8 cellular contexts compared by ENCODE assay signal in the genomic region with DNA sequence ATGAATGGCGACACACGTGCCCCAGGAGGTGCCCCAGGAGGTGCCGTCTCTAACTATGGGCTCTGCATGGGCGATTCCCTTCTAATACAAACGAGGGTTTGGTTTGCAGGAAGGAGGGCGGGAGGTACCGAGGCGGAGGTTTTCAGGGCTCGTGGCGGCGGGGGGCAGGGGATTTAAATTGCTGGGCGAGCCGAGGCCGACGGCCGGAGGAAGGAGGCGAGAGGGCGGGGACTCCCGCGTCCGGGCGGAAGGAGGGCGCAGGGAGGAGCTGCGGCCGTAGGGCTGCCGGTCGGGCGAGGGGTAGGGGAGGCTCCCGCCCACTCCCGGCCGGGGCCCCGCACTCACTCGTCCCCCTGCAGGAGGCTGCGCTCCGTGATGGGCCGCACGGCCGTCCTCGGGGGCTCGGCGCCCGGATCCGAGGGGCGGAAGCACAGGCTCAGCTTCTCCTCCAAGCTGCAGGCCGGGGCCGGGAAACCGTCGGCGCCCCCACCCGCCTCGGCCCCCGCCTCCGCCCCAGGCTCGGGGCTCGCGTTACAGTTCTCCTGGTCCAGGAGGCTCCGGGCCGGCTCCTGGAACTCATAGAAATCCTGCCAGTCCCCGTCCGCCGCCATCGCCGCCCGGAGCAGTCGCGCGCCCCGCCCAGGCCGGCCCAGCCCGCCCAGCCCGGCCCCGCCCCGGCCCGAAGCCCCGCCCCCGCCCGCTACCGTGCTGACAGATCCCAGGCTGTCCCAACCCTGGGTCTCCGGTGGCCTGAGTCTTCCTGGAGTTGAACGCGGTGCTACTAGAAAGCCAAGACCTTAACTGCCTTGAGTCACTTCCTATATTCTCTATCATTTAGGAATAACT.
DNase-seq lines count a peak whose midpoint lies in the region; ATAC-seq and TF ChIP-seq lines count a peak whose summit lies in the region.

FEZ2 (minus strand) TSS at position 637 of the 846 bp plus-strand sequence; CDS start at position 611, 26 bp downstream.

- DNase-seq in AG10803 (ENCODE audit: low read depth): peak; percentile 78
- peak; percentile 23 for DNase-seq in NCI-H446 treated with DMSO at 0.1 percent for 48 hours (lab: John Stamatoyannopoulos, UW)
- peak; percentile 79 for DNase-seq in activated CD4-positive, alpha-beta T cell treated with anti-CD3 and anti-CD28 coated beads for 48 hours
- DNase-seq in coronary artery (ENCODE audit: low spot score): peak; percentile 80
- peak; percentile 70 to 78 for DNase-seq in stimulated activated CD4-positive, alpha-beta T cell treated with anti-CD3 and anti-CD28 coated beads, Interleukin-2, amount 100 ng/mL, for 24 hours

- no peaks in the 10 kb centered on the region for H3K27me3 ChIP-seq in layer of hippocampus (ENCODE audit: control insufficient read depth, insufficient read depth, low read length)

- H3K4me3 ChIP-seq in AG10803 (ENCODE audit: low read length) (peak within 1 kb of the TSS; percentile 89), coronary artery (peak within 1 kb of the TSS; percentile 98)

- H3K27ac ChIP-seq in coronary artery (peak within 1 kb of the TSS; percentile 84 to 98), layer of hippocampus (ENCODE audit: low read depth, low read length) (peak within 1 kb of the TSS; percentile 75)

- TF ChIP-seq CTCF in AG10803 (conservative IDR thresholded peaks at IDR 0.05; ENCODE audit: low read length): no peak
- no peak for TF ChIP-seq CTCF in coronary artery (IDR thresholded peaks at IDR 0.05)

- peak; percentile 99 for ATAC-seq in GM18909 (IDR thresholded peaks at IDR 0.05; ENCODE audit: poor library complexity, unreplicated experiment)
- ATAC-seq in HG03139 (IDR thresholded peaks at IDR 0.05; ENCODE audit: unreplicated experiment): peak; percentile 98

Comparison
In these comparisons a context has a peak if more than half of its experiments do, and no peak if none do; other contexts are left out.
1. Peak in every context shown above with its lines: DNase-seq, ATAC-seq, H3K4me3 ChIP-seq and H3K27ac ChIP-seq.
2. DNase-seq: peak in every context shown above with its lines; median percentile 80 in coronary artery; 79 in activated CD4-positive, alpha-beta T cell treated with anti-CD3 and anti-CD28 coated beads for 48 hours; 78 in AG10803; 74 in stimulated activated CD4-positive, alpha-beta T cell treated with anti-CD3 and anti-CD28 coated beads, Interleukin-2, amount 100 ng/mL, for 24 hours; 23 in NCI-H446 treated with DMSO at 0.1 percent for 48 hours.